ENCODE assay signal across 1 cellular context in genomic region chrX:48945517-48946348, GRCh38.
TF ChIP-seq lines count a peak whose summit lies in the region.

No MANE protein-coding gene starts in this region.

TF ChIP-seq in endothelial cell of umbilical vein, 7 proteins besides CTCF, POLR2A, EP300 and RAD21:
- TF ChIP-seq FOS (IDR thresholded peaks at IDR 0.05; ENCODE audit: borderline replicate concordance, insufficient read depth, low read length) (no peak), JUN (IDR thresholded peaks at IDR 0.05; ENCODE audit: borderline replicate concordance, insufficient read depth, insufficient read length, low read depth) (no peak), MAX (IDR thresholded peaks at IDR 0.05; ENCODE audit: insufficient read depth, insufficient read length) (no peak), MYC (IDR thresholded peaks at IDR 0.05; ENCODE audit: low read depth, low read length) (no peak), POLR2AphosphoS5 (IDR thresholded peaks at IDR 0.05; ENCODE audit: insufficient read depth, low read depth, low read length) (no peak), EZH2 (IDR thresholded peaks at IDR 0.05; ENCODE audit: borderline replicate concordance, low read depth, low read length, severe bottlenecking) (no peak), GATA2 (IDR thresholded peaks at IDR 0.05; ENCODE audit: insufficient read depth, insufficient read length, low read depth, low read length) (no peak)
